1 cellular context compared by ENCODE assay signal in genomic region chr5:66708368-66708767, GRCh38.
TF ChIP-seq lines count a peak whose summit lies in the region.

No MANE protein-coding gene starts in this region.

TF ChIP-seq in GM12878, 131 proteins besides CTCF, POLR2A, EP300 and RAD21 (continued from another document):
- no peak for TF ChIP-seq MAX (IDR thresholded peaks at IDR 0.05; ENCODE audit: low read depth, low read length)
- no peak for TF ChIP-seq KAT2A (conservative IDR thresholded peaks at IDR 0.05; ENCODE audit: control insufficient read depth, low read depth, low read length)
- no peak for TF ChIP-seq MTA2 (IDR thresholded peaks at IDR 0.05; ENCODE audit: low read depth)
- TF ChIP-seq PBX3 (IDR thresholded peaks at IDR 0.05; ENCODE audit: insufficient replicate concordance, low read depth, low read length) = no peak
- TF ChIP-seq ZNF24 (IDR thresholded peaks at IDR 0.05) = no peak
- no peak for TF ChIP-seq CREB1 (IDR thresholded peaks at IDR 0.05; ENCODE audit: low read depth)
- no peak for TF ChIP-seq USF1 (IDR thresholded peaks at IDR 0.05; ENCODE audit: borderline replicate concordance, extremely low read length, insufficient read depth, low read depth, low read length)
- TF ChIP-seq SMARCA5 (IDR thresholded peaks at IDR 0.05) = no peak
